ENCODE assay signal across 26 cellular contexts in the genomic region with DNA sequence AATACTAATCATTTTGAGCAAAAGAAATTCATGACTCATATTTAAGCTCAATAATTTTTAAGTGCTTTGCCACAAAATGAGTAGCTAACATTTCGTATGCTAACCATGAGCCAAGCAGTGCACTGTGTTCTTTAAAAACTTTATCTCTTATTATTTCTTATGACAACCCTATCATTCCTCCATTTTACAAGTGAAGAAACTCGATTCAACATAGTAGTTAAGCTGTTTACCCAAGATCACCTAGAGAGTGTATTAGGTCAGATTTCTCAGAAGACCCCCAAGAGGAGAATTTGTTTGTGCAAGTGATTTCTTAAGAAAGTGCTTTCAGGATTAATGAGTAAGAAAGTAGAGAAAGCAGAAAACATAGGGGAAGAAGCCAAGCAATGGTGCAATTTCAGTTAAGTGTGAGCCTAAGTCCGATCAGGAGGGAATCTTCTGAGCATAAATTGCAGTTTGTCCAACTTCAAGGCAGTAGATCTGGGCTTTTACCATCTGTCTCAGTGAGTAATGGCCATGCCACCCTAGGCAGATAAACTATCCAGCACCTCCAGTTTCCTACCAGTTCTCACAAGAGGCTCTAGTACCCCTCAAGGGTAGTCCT.
"Had no signal": no experiment of that assay in that cellular context is flagged by ENCODE, and none has a peak within 500 bp of the region (broad histone marks: within the 10 kb centered on the region; RNA-seq: fewer than 3 reads in every experiment).

No MANE protein-coding gene starts in this region.

- H3K4me3 ChIP-seq: adrenal gland, ascending aorta, Peyer's patch had no signal

- ATAC-seq: activated T-cell treated with anti-CD3 and anti-CD28 coated beads, Interleukin-2, amount 50 U/mL, for 4 hours; T-helper 17 cell had no signal

- H3K4me1 ChIP-seq: adrenal gland, ascending aorta, Peyer's patch had no signal

- H3K36me3 ChIP-seq: adrenal gland, ascending aorta, Peyer's patch had no signal

- H3K9me3 ChIP-seq: Peyer's patch had no signal

- H3K27me3 ChIP-seq: adrenal gland, ascending aorta, Peyer's patch had no signal

- DNase-seq: activated B cell treated with CpG ODN at 0.5 μM for 24 hours; activated CD4-positive, alpha-beta memory T cell treated with anti-CD3 and anti-CD28 coated beads for 36 hours; activated CD4-positive, alpha-beta T cell treated with anti-CD3 and anti-CD28 coated beads, Interleukin-2, amount 10 ng/mL, durations not matched to agents 7 days and 5 days; activated CD8-positive, alpha-beta memory T cell treated with anti-CD3 and anti-CD28 coated beads for 24 hours; activated gamma-delta T cell treated with Interleukin-2 at 50 U/mL for 16 hours; activated naive CD4-positive, alpha-beta T cell treated with anti-CD3 and anti-CD28 coated beads, Interleukin-2, amount 10 ng/mL, durations not matched to agents 7 days and 5 days; activated naive CD8-positive, alpha-beta T cell treated with anti-CD3 and anti-CD28 coated beads for 36 hours; activated T-cell treated with anti-CD3 and anti-CD28 coated beads, Interleukin-2, amount 50 U/mL, for 4 hours; adrenal gland; IMR-90; Kasumi-1; KBM-7; NCI-H1092 treated with DMSO at 0.1 percent for 48 hours; NCI-H1417 treated with DMSO at 0.1 percent for 48 hours; NCI-H1694; NCI-H2029; NCI-H2107; NCI-H345; NCI-H510A; NCI-H69; NK-92 treated with Interleukin-12 subunit alpha and Interleukin-12 subunit beta, amount 100 ng/mL, for 24 hours; Peyer's patch; SIG-M5; T-helper 17 cell; T-helper 9 cell had no signal

- H3K27ac ChIP-seq: adrenal gland, ascending aorta, Peyer's patch had no signal
